In genomic region chr19:18610556-18611326, GRCh38 we compare ENCODE assay signal across 1 cellular context.
TF ChIP-seq lines count a peak whose summit lies in the region.

No MANE protein-coding gene starts in this region.

TF ChIP-seq in endothelial cell of umbilical vein, 7 proteins besides CTCF, POLR2A, EP300 and RAD21:
- TF ChIP-seq FOS (IDR thresholded peaks at IDR 0.05; ENCODE audit: borderline replicate concordance, insufficient read depth, low read length) (peak; percentile 23), GATA2 (IDR thresholded peaks at IDR 0.05; ENCODE audit: insufficient read depth, insufficient read length, low read depth, low read length) (no peak), MYC (IDR thresholded peaks at IDR 0.05; ENCODE audit: low read depth, low read length) (no peak), EZH2 (IDR thresholded peaks at IDR 0.05; ENCODE audit: borderline replicate concordance, low read depth, low read length, severe bottlenecking) (peak; percentile 16), JUN (IDR thresholded peaks at IDR 0.05; ENCODE audit: borderline replicate concordance, insufficient read depth, insufficient read length, low read depth) (no peak), MAX (IDR thresholded peaks at IDR 0.05; ENCODE audit: insufficient read depth, insufficient read length) (no peak), POLR2AphosphoS5 (IDR thresholded peaks at IDR 0.05; ENCODE audit: insufficient read depth, low read depth, low read length) (no peak)
